ENCODE assay signal across 21 cellular contexts in genomic region chr6:169904051-169904922, GRCh38.
DNase-seq lines count a peak whose midpoint lies in the region; ATAC-seq, FAIRE-seq and TF ChIP-seq lines count a peak whose summit lies in the region.
"Had no signal": no experiment of that assay in that cellular context is flagged by ENCODE, and none has a peak within 500 bp of the region (broad histone marks: within the 10 kb centered on the region; RNA-seq: fewer than 3 reads in every experiment).

No MANE protein-coding gene starts in this region.

- H3K27me3 ChIP-seq in K562 (ENCODE audit: control insufficient read depth in 2 of 2, insufficient read depth in 2 of 2, low read length in 2 of 2) (peaks cover 15 to 63% of the 10 kb centered on the region in 2 experiments; a peak in 4 of 5 replicates), HepG2 (ENCODE audit: control insufficient read depth in 1 of 2, insufficient read depth in 2 of 2, low read length in 2 of 2) (peaks cover 6 to 58% of the 10 kb centered on the region in 2 experiments), sigmoid colon (no peaks in the 10 kb centered on the region)
- H3K27me3 ChIP-seq: SJSA1 had no signal

- WGBS in K562 (ENCODE audit: insufficient coverage, low coverage, missing lambda C conversion rate): under 1% methylated on average over 18 of the region's 18 CpGs
- 49% methylated on average over 18 of the region's 18 CpGs for WGBS in HepG2 (ENCODE audit: low lambda C conversion rate)
- 92 to 93% methylated on average over 18 of the region's 18 CpGs for WGBS in sigmoid colon, 2 donors

- peaks cover 2% of the 10 kb centered on the region for H3K9me1 ChIP-seq in K562 (ENCODE audit: control insufficient read depth, insufficient read depth, low read length)

- ATAC-seq in K562 (no peak), HepG2 (no peak), GM19463 (IDR thresholded peaks at IDR 0.05; ENCODE audit: unreplicated experiment) (no peak)
- ATAC-seq: CD8-positive, alpha-beta T cell; Right ventricle myocardium inferior had no signal

- POLR2A ChIA-PET in K562 (lab: Yijun Ruan, JAX): interaction anchor here (0.9 kb wide), 1 partner anchor 16 kb away, joined by 3 read pairs; no protein-coding TSS in a partner anchor
- POLR2A ChIA-PET in HepG2 (lab: Yijun Ruan, JAX): no interaction called here

- H3K9me3 ChIP-seq in K562 (replicated peaks; ENCODE audit: control insufficient read depth, insufficient read depth, low read depth, low read length) (no peaks in the 10 kb centered on the region), HepG2 (ENCODE audit: low read length) (peaks cover 4% of the 10 kb centered on the region; the same call in 1 of the 2 replicates), sigmoid colon (no peaks in the 10 kb centered on the region)

- BruUV-seq in K562 (replicated peaks; lab: Mats Ljungman, UMichigan) (no TSS peak), HepG2 (replicated peaks; lab: Mats Ljungman, UMichigan) (no TSS peak)

- H3K27ac ChIP-seq in K562 (ENCODE audit: extremely low read depth, low read depth, low read length) (no peak overlapping the region), HepG2 (ENCODE audit: extremely low read length, insufficient read depth, low read length) (no peak overlapping the region), sigmoid colon (no peak overlapping the region), caudate nucleus (ENCODE audit: low read depth, low read length) (no peak overlapping the region)
- H3K27ac ChIP-seq: GM23248, KMS-11, SJSA1 had no signal

- H3K4me1 ChIP-seq in K562 (replicated peaks in 1 of 2; ENCODE audit: control insufficient read depth in 2 of 2, insufficient read depth in 2 of 2, low read length in 2 of 2): peaks cover 0 to 4% of the 10 kb centered on the region in 2 experiments; a peak in 3 of 5 replicates
- H3K4me1 ChIP-seq in HepG2 (ENCODE audit: insufficient read depth, low read length): no peaks in the 10 kb centered on the region
- no peaks in the 10 kb centered on the region for H3K4me1 ChIP-seq in sigmoid colon
- H3K4me1 ChIP-seq: SJSA1 had no signal

- H2AFZ ChIP-seq in K562 (ENCODE audit: low read depth, low read length) (no peak overlapping the region), HepG2 (ENCODE audit: low read length) (no peak overlapping the region)
- H2AFZ ChIP-seq: GM23248 had no signal

- no peaks in the 10 kb centered on the region for H3K36me3 ChIP-seq in K562 (ENCODE audit: control insufficient read depth, insufficient read depth, low read length)
- no peaks in the 10 kb centered on the region for H3K36me3 ChIP-seq in HepG2 (replicated peaks in 1 of 2; ENCODE audit: control insufficient read depth in 1 of 2, insufficient read depth in 2 of 2, low read length in 2 of 2)
- no peaks in the 10 kb centered on the region for H3K36me3 ChIP-seq in sigmoid colon
- H3K36me3 ChIP-seq: SJSA1 had no signal

- intact Hi-C loops in K562 (cut with micrococcal nuclease): no loop called here
- intact Hi-C loops in HepG2 (cut with micrococcal nuclease; ENCODE audit: unreplicated experiment): no loop called here
- intact Hi-C loops in sigmoid colon (cut with DNase I): no loop called here

- peaks cover 8% of the 10 kb centered on the region for H4K20me1 ChIP-seq in K562 (replicated peaks; ENCODE audit: control insufficient read depth, insufficient read depth, low read length)
- H4K20me1 ChIP-seq in HepG2 (ENCODE audit: insufficient read depth, low read length): no peaks in the 10 kb centered on the region

- H3K4me3 ChIP-seq in K562 (no peak overlapping the region), HepG2 (replicated peaks in 1 of 3; ENCODE audit: insufficient read depth in 1 of 3, low read depth in 2 of 3, low read length in 3 of 3) (no peak overlapping the region), sigmoid colon (no peak overlapping the region)
- H3K4me3 ChIP-seq: GM23248, SJSA1 had no signal

- TF ChIP-seq EP300 in K562 (IDR thresholded peaks at IDR 0.05; ENCODE audit: low read length): no peak
- TF ChIP-seq EP300 in HepG2 (IDR thresholded peaks at IDR 0.05; ENCODE audit: low read depth in 2 of 2, low read length in 2 of 2): no peak
- no peak for TF ChIP-seq EP300 in HepG2 (CRISPR knock-in tag; IDR thresholded peaks at IDR 0.05; ENCODE audit: borderline replicate concordance)
- TF ChIP-seq EP300 in sigmoid colon (IDR thresholded peaks at IDR 0.05): no peak

- H3K79me2 ChIP-seq in K562 (ENCODE audit: control insufficient read depth, insufficient read depth, low read length) (no peaks in the 10 kb centered on the region), HepG2 (ENCODE audit: insufficient read depth, low read length) (no peaks in the 10 kb centered on the region)

- H3K9ac ChIP-seq in K562 (ENCODE audit: insufficient read depth in 1 of 2, low read depth in 2 of 2, low read length in 2 of 2) (no peak overlapping the region), HepG2 (ENCODE audit: insufficient read depth, low read depth, low read length) (no peak overlapping the region)
- H3K9ac ChIP-seq: GM23248, KMS-11 had no signal

- TF ChIP-seq RAD21 in K562 (CRISPR knock-in tag; conservative IDR thresholded peaks at IDR 0.05 in 1 of 2, IDR thresholded peaks at IDR 0.05 in 1 of 2) (no peak), HepG2 (CRISPR knock-in tag; IDR thresholded peaks at IDR 0.05) (no peak)

- TF ChIP-seq POLR2A in K562 (conservative IDR thresholded peaks at IDR 0.05) (no peak), HepG2 (IDR thresholded peaks at IDR 0.05; ENCODE audit: insufficient read depth in 1 of 2, low read depth in 2 of 2, low read length in 2 of 2) (no peak), sigmoid colon (IDR thresholded peaks at IDR 0.05) (no peak)

- CTCF ChIA-PET in K562 (lab: Yijun Ruan, JAX; ENCODE audit: low intra/inter-chr PET ratio): no interaction called here
- CTCF ChIA-PET in HepG2 (lab: Yijun Ruan, JAX; ENCODE audit: low intra/inter-chr PET ratio, low total read pairs): no interaction called here

- no peak overlapping the region for H3K4me2 ChIP-seq in K562 (ENCODE audit: insufficient read depth, low read length)
- H3K4me2 ChIP-seq in HepG2 (ENCODE audit: low read depth, low read length): no peak overlapping the region
- H3K4me2 ChIP-seq: KMS-11 had no signal

- peak; percentile 9 for DNase-seq in M059J (ENCODE audit: low read depth)
- DNase-seq in K562 (ENCODE audit: extremely low read depth in 1 of 4, low spot score in 3 of 4): no peak
- DNase-seq in HepG2 (ENCODE audit: low spot score): no peak
- DNase-seq in sigmoid colon: peak; percentile 30
- no peak for DNase-seq in caudate nucleus (lab: John Stamatoyannopoulos, UW)
- no peak for DNase-seq in urothelium cell line (ENCODE audit: low spot score)
- DNase-seq: CD8-positive, alpha-beta T cell; GDM1; H9; HFFc6; NCI-H1105; NCI-H146; NCI-H2227 treated with DMSO at 0.1 percent for 48 hours; NCI-H510A; NCI-H748 treated with DMSO at 0.1 percent for 48 hours had no signal

- FAIRE-seq in K562 (lab: Jason Lieb, UNC): no peak
- no peak for FAIRE-seq in HepG2 (lab: Jason Lieb, UNC)
- FAIRE-seq in urothelium cell line (lab: Jason Lieb, UNC): no peak
- FAIRE-seq: GM19239 had no signal

- in situ Hi-C loops in K562 (cut with MboI): no loop called here
- in situ Hi-C loops in HepG2 (cut with HindIII; ENCODE audit: extremely low pct_ligation_motif_present, low pct_unique_long_range_greater_than_20kb): no loop called here

- TF ChIP-seq CTCF in K562 (IDR thresholded peaks at IDR 0.05 in 2 of 3, conservative IDR thresholded peaks at IDR 0.05 in 1 of 3; ENCODE audit: insufficient read depth in 2 of 3, low read depth in 1 of 3, low read length in 3 of 3) (no peak), HepG2 (CRISPR knock-in tag; IDR thresholded peaks at IDR 0.05) (no peak), sigmoid colon (IDR thresholded peaks at IDR 0.05) (no peak)

TF ChIP-seq in K562, 482 proteins besides CTCF, POLR2A, EP300 and RAD21:
- TF ChIP-seq RBBP5 (IDR thresholded peaks at IDR 0.05; ENCODE audit: borderline replicate concordance, insufficient read depth, low read length, poor library complexity, severe bottlenecking) (no peak), FOXK2 (conservative IDR thresholded peaks at IDR 0.05 in 1 of 2, IDR thresholded peaks at IDR 0.05 in 1 of 2; ENCODE audit: low read depth in 2 of 2) (no peak), ZNF12 (CRISPR knock-in tag; IDR thresholded peaks at IDR 0.05) (peak; percentile 76; the same call in 1 of the 2 replicates)

TF ChIP-seq in HepG2, 621 proteins besides CTCF, POLR2A, EP300 and RAD21:
- no peak for TF ChIP-seq ZNF30 (CRISPR knock-in tag; IDR thresholded peaks at IDR 0.05)
- peak; percentile 42; the same call in 1 of the 2 replicates for TF ChIP-seq ZNF12 (CRISPR knock-in tag; IDR thresholded peaks at IDR 0.05)
- 0 out of 2 replicates have a peak, but pooled peaks have one; percentile 31 for TF ChIP-seq MAFF (IDR thresholded peaks at IDR 0.05; ENCODE audit: low read depth, low read length)
- peak; percentile 8 to 55; a peak in 2 of 4 replicates for TF ChIP-seq MAFK (conservative IDR thresholded peaks at IDR 0.05 in 1 of 2, IDR thresholded peaks at IDR 0.05 in 1 of 2; ENCODE audit: low read length in 2 of 2)
- no peak for TF ChIP-seq ZFP1 (CRISPR knock-in tag; IDR thresholded peaks at IDR 0.05)

Comparison
In these comparisons a context has a peak if more than half of its experiments do, and no peak if none do; other contexts are left out.
1. DNase-seq: peak in M059J (single experiment) and sigmoid colon (single experiment); none in K562 (0 of 4), HepG2 (single experiment), caudate nucleus (0 of 61) and urothelium cell line (single experiment).